ENCODE assay signal across 28 cellular contexts in genomic region chr5:28666075-28666474, GRCh38.
"Had no signal": no experiment of that assay in that cellular context is flagged by ENCODE, and none has a peak within 500 bp of the region (broad histone marks: within the 10 kb centered on the region; RNA-seq: fewer than 3 reads in every experiment).

No MANE protein-coding gene starts in this region.

- H3K27ac ChIP-seq: stomach, suprapubic skin, testis, thoracic aorta, thyroid gland, tibial artery, tibial nerve, transverse colon, upper lobe of left lung, upper lobe of right lung, uterus, vagina had no signal

- H3K4me3 ChIP-seq: stomach, suprapubic skin, testis, thoracic aorta, thyroid gland, tibial artery, tibial nerve, transverse colon, upper lobe of left lung, upper lobe of right lung, uterus, vagina had no signal

- H3K27me3 ChIP-seq: stomach, suprapubic skin, testis, thyroid gland, tibial artery, tibial nerve, transverse colon, upper lobe of left lung, upper lobe of right lung, uterus, vagina had no signal

- H3K36me3 Mint-ChIP-seq: stimulated activated effector memory CD8-positive, alpha-beta T cell treated with anti-CD3 and anti-CD28 coated beads, Interleukin-12 subunit alpha, Interleukin-12 subunit beta, amount 100 ng/mL, for 72 hours; stimulated activated naive B cell treated with anti-CD40 and anti-IgM and Interleukin-4, amounts not matched to agents 10 μg/mL and 1 μg/mL and 100 μg/mL, for 72 hours; type B pancreatic cell had no signal

- H3K4me1 ChIP-seq: stomach, suprapubic skin, testis, thyroid gland, tibial artery, tibial nerve, transverse colon, upper lobe of left lung, upper lobe of right lung, uterus, vagina had no signal

- H3K4me1 Mint-ChIP-seq: stimulated activated effector memory CD8-positive, alpha-beta T cell treated with anti-CD3 and anti-CD28 coated beads, Interleukin-12 subunit alpha, Interleukin-12 subunit beta, amount 100 ng/mL, for 72 hours; stimulated activated naive B cell treated with anti-CD40 and anti-IgM and Interleukin-4, amounts not matched to agents 10 μg/mL and 1 μg/mL and 100 μg/mL, for 72 hours; stimulated activated naive CD8-positive, alpha-beta T cell treated with anti-CD3 and anti-CD28 coated beads, Interleukin-15, amount 100 ng/mL, for 72 hours had no signal

- H3K27me3 Mint-ChIP-seq: stimulated activated naive B cell treated with anti-CD40 and anti-IgM and Interleukin-4, amounts not matched to agents 10 μg/mL and 1 μg/mL and 100 μg/mL, for 72 hours; stimulated activated naive CD8-positive, alpha-beta T cell treated with anti-CD3 and anti-CD28 coated beads, Interleukin-15, amount 100 ng/mL, for 72 hours; stimulated activated naive CD8-positive, alpha-beta T cell treated with anti-CD3 and anti-CD28 coated beads, Interleukin-15, Interleukin-2, amounts not matched to agents 100 ng/mL and 50 ng/mL, for 24 hours; type B pancreatic cell had no signal

- H3K4me3 Mint-ChIP-seq: stimulated activated effector memory CD8-positive, alpha-beta T cell treated with anti-CD3 and anti-CD28 coated beads, Interleukin-12 subunit alpha, Interleukin-12 subunit beta, amount 100 ng/mL, for 72 hours; stimulated activated naive B cell treated with anti-CD40 and anti-IgM and Interleukin-4, amounts not matched to agents 10 μg/mL and 1 μg/mL and 100 μg/mL, for 72 hours; stimulated activated naive CD8-positive, alpha-beta T cell treated with anti-CD3 and anti-CD28 coated beads, Interleukin-15, amount 100 ng/mL, for 72 hours; stimulated activated naive CD8-positive, alpha-beta T cell treated with anti-CD3 and anti-CD28 coated beads, Interleukin-15, Interleukin-2, amounts not matched to agents 100 ng/mL and 50 ng/mL, for 24 hours; type B pancreatic cell had no signal

- H3K27ac Mint-ChIP-seq: stimulated activated effector memory CD8-positive, alpha-beta T cell treated with anti-CD3 and anti-CD28 coated beads, Interleukin-12 subunit alpha, Interleukin-12 subunit beta, amount 100 ng/mL, for 72 hours; stimulated activated naive B cell treated with anti-CD40 and anti-IgM and Interleukin-4, amounts not matched to agents 10 μg/mL and 1 μg/mL and 100 μg/mL, for 72 hours; stimulated activated naive CD8-positive, alpha-beta T cell treated with anti-CD3 and anti-CD28 coated beads, Interleukin-15, amount 100 ng/mL, for 72 hours; stimulated activated naive CD8-positive, alpha-beta T cell treated with anti-CD3 and anti-CD28 coated beads, Interleukin-15, Interleukin-2, amounts not matched to agents 100 ng/mL and 50 ng/mL, for 24 hours; type B pancreatic cell had no signal

- H3K36me3 ChIP-seq: stomach, suprapubic skin, thoracic aorta, thyroid gland, tibial artery, tibial nerve, transverse colon, upper lobe of left lung, upper lobe of right lung, uterus, vagina had no signal

- DNase-seq: stimulated activated CD4-positive, alpha-beta T cell treated with anti-CD3 and anti-CD28 coated beads, Interleukin-2, amount 100 ng/mL, for 48 hours; stimulated activated CD4-positive, alpha-beta T cell treated with anti-CD3 and anti-CD28 coated beads, Interleukin-4, amount 100 ng/mL, for 1 hour; stimulated activated CD4-positive, alpha-beta T cell treated with anti-CD3 and anti-CD28 coated beads, Interleukin-4, amount 100 ng/mL, for 24 hours; stimulated activated CD4-positive, alpha-beta T cell treated with anti-CD3 and anti-CD28 coated beads, Interleukin-4, amount 100 ng/mL, for 4 hours; stimulated activated CD8-positive, alpha-beta memory T cell treated with anti-CD3 and anti-CD28 coated beads, Interleukin-4, amount 100 ng/mL, for 48 hours; stimulated activated naive B cell treated with anti-CD40 and anti-IgM and Interleukin-4, amounts not matched to agents 10 μg/mL and 1 μg/mL and 100 μg/mL, for 72 hours; stimulated activated naive CD4-positive, alpha-beta T cell; stimulated activated naive CD4-positive, alpha-beta T cell treated with Interleukin-2 at 50 U/mL for 16 hours; stimulated activated naive CD8-positive, alpha-beta T cell treated with anti-CD3 and anti-CD28 coated beads, Interleukin-15, amount 100 ng/mL, for 72 hours; stimulated activated naive CD8-positive, alpha-beta T cell treated with anti-CD3 and anti-CD28 coated beads, Interleukin-15, Interleukin-2, amounts not matched to agents 100 U/mL and 50 U/mL, for 24 hours; stomach; substantia nigra; testis; thyroid gland; tibial artery; transverse colon; trophoblast cell; upper lobe of left lung; upper lobe of right lung; uterus had no signal

- H3K9me3 ChIP-seq: stomach, testis, thoracic aorta, thyroid gland, tibial artery, upper lobe of left lung, upper lobe of right lung, uterus, vagina had no signal

- FAIRE-seq: urothelium cell line had no signal

- ATAC-seq: stimulated activated effector memory CD8-positive, alpha-beta T cell treated with anti-CD3 and anti-CD28 coated beads, Interleukin-12 subunit alpha, Interleukin-12 subunit beta, amount 100 ng/mL, for 72 hours; stimulated activated naive B cell treated with anti-CD40 and anti-IgM and Interleukin-4, amounts not matched to agents 10 μg/mL and 1 μg/mL and 100 μg/mL, for 72 hours; stimulated activated naive CD8-positive, alpha-beta T cell treated with anti-CD3 and anti-CD28 coated beads, Interleukin-15, amount 100 ng/mL, for 72 hours; stimulated activated naive CD8-positive, alpha-beta T cell treated with anti-CD3 and anti-CD28 coated beads, Interleukin-15, Interleukin-2, amounts not matched to agents 100 U/mL and 50 U/mL, for 24 hours; upper lobe of right lung had no signal
